ENCODE assay signal across 8 cellular contexts in the genomic region with DNA sequence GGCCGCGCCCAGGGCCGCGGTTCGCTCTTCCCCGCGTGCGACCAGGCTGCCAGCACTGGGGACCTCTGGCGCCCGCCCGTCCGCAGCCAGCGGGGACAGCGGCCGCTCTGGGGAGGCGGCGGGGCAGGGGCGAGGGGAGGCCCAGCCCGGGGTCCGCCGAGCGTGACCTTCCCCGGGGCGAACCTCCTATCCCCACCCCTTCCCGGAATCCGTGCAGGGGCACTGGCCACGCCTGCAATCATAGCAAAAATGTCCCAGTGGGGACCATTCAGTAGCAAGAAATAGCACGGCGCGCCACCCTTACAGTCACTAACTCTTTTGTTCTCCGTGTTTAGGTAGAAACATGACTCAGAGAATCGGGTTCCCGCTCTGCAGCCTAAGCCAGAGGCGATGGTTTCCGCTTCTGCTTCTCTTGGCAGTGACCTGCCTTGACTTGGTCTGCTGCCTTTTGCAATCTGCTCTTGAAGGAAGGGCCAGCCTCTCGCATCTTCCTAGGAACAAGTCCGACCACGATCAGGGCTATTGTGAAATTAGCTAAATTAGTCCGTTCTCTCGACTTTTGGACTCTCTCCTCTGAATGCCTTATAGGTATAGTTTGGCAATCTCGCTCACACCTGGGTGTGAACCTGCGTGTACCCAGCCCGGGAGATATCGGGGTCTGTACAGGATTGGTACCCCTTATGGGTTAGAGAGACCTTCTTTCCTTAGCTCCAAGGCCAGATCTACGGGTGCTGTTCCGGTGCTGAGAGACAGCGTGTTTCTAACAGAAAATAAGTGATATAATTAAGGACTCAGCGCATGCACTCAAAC.
DNase-seq lines count a peak whose midpoint lies in the region; ATAC-seq and TF ChIP-seq lines count a peak whose summit lies in the region.

No MANE protein-coding gene starts in this region.

- peak; percentile 74 for ATAC-seq in HG03066 (IDR thresholded peaks at IDR 0.05; ENCODE audit: low read depth, unreplicated experiment)
- ATAC-seq in T-helper 17 cell, result peak; percentile 64
- ATAC-seq in thoracic aorta (ENCODE audit: insufficient number of reproducible peaks, low FRiP score, low read depth), result no peak

- H3K4me3 ChIP-seq in mononuclear cell (ENCODE audit: low read length), result peak overlapping the region; percentile 29
- peak overlapping the region; percentile 62 for H3K4me3 ChIP-seq in thoracic aorta
- no peak overlapping the region for H3K4me3 ChIP-seq in HAP-1

- peaks cover 8% of the 10 kb centered on the region for H3K4me1 Mint-ChIP-seq in T-helper 17 cell

- peak overlapping the region in 1 of 2 donors; percentile 15 for H3K27ac ChIP-seq in thoracic aorta

- H3K27me3 Mint-ChIP-seq in T-helper 17 cell, result peaks cover 21% of the 10 kb centered on the region

- peaks cover 16% of the 10 kb centered on the region for H3K4me1 ChIP-seq in mononuclear cell (ENCODE audit: insufficient read depth, low read length)
- peaks cover 0 to 7% of the 10 kb centered on the region in 2 donors for H3K4me1 ChIP-seq in thoracic aorta (ENCODE audit: control insufficient read depth in 1 of 2, low read depth in 2 of 2)
- no peaks in the 10 kb centered on the region for H3K4me1 ChIP-seq in HAP-1

- H3K9me3 ChIP-seq in T-helper 17 cell (ENCODE audit: control insufficient read depth, low read length, poor library complexity, severe bottlenecking), result no peaks in the 10 kb centered on the region
- H3K9me3 ChIP-seq in mononuclear cell (ENCODE audit: low read depth, low read length), result no peaks in the 10 kb centered on the region
- H3K9me3 ChIP-seq in thoracic aorta, result no peaks in the 10 kb centered on the region
- no peaks in the 10 kb centered on the region for H3K9me3 ChIP-seq in HAP-1

- peaks cover 2% of the 10 kb centered on the region for H3K36me3 Mint-ChIP-seq in T-helper 17 cell (ENCODE audit: low read depth)

- H3K27ac Mint-ChIP-seq in T-helper 17 cell, result no peak overlapping the region

- H3K4me3 Mint-ChIP-seq in T-helper 17 cell, result peak overlapping the region; percentile 62

- peaks cover 9% of the 10 kb centered on the region for H3K27me3 ChIP-seq in mononuclear cell (ENCODE audit: insufficient read depth, low read length)
- no peaks in the 10 kb centered on the region for H3K27me3 ChIP-seq in thoracic aorta (replicated peaks; ENCODE audit: insufficient read depth)
- no peaks in the 10 kb centered on the region for H3K27me3 ChIP-seq in HAP-1 (ENCODE audit: low read depth)

- in situ Hi-C loops in HAP-1 (cut with MboI; ENCODE audit: low sequenced_read_pairs), result no loop called here

- TF ChIP-seq CTCF in thoracic aorta (IDR thresholded peaks at IDR 0.05), result no peak

- DNase-seq in DMS79 treated with DMSO at 0.1 percent for 48 hours (lab: John Stamatoyannopoulos, UW) (peak; percentile 7), DMS79 (lab: John Stamatoyannopoulos, UW) (no peak), T-helper 17 cell (peak in 1 of 3 donors; percentile 5), epidermal melanocyte (ENCODE audit: insufficient read length, low spot score) (peak; percentile 15), thoracic aorta (ENCODE audit: low spot score) (peak; percentile 25), HAP-1 (ENCODE audit: low spot score in 2 of 2) (no peak)

- H3K36me3 ChIP-seq in thoracic aorta, result no peaks in the 10 kb centered on the region
- no peaks in the 10 kb centered on the region for H3K36me3 ChIP-seq in HAP-1 (replicated peaks)

Comparison
In these comparisons a context has a peak if more than half of its experiments do, and no peak if none do; other contexts are left out.
1. DNase-seq: peak in DMS79 treated with DMSO at 0.1 percent for 48 hours (single experiment), epidermal melanocyte (single experiment) and thoracic aorta (single experiment); none in DMS79 (single experiment) and HAP-1 (0 of 2).